Comparison of ENCODE assay signal across 8 cellular contexts in genomic region chr13:28658539-28658795, GRCh38. TPM values are rescaled to one million over a fixed set of nuclear protein-coding genes. Genes with fewer than 3 reads are reported as not detected.
A peak's percentile ranks its signal among the peaks of the same experiment; 100 is the strongest.
DNase-seq lines count a peak whose midpoint lies in the region; ATAC-seq, FAIRE-seq and TF ChIP-seq lines count a peak whose summit lies in the region.

No MANE protein-coding gene starts in this region.

- no peaks in the 10 kb centered on the region for H3K9me3 ChIP-seq in HUES6 (ENCODE audit: control insufficient read depth, insufficient read depth, low read depth, low read length)
- no peaks in the 10 kb centered on the region for H3K9me3 ChIP-seq in body of pancreas
- no peaks in the 10 kb centered on the region for H3K9me3 ChIP-seq in liver (ENCODE audit: control insufficient read depth in 4 of 4, low read length in 3 of 4)
- H3K9me3 ChIP-seq in upper lobe of left lung, result no peaks in the 10 kb centered on the region

- peak overlapping the region; percentile 93 for H3K9ac ChIP-seq in HUES6 (ENCODE audit: low read length)
- H3K9ac ChIP-seq in liver (ENCODE audit: low read depth in 1 of 2, low read length in 2 of 2), result peak overlapping the region; percentile 91 to 95

- FAIRE-seq in RCC 7860 (lab: Jason Lieb, UNC), result no peak

- H3K4me1 Mint-ChIP-seq in stimulated activated naive CD8-positive, alpha-beta T cell treated with anti-CD3 and anti-CD28 coated beads, Interleukin-15, Interleukin-2, amounts not matched to agents 100 ng/mL and 50 ng/mL, for 24 hours (ENCODE audit: low read depth), result peaks cover 56% of the 10 kb centered on the region

- no peak for ATAC-seq in stimulated activated naive CD8-positive, alpha-beta T cell treated with anti-CD3 and anti-CD28 coated beads, Interleukin-15, Interleukin-2, amounts not matched to agents 100 U/mL and 50 U/mL, for 24 hours
- ATAC-seq in body of pancreas (peak; percentile 22), upper lobe of left lung (ENCODE audit: low FRiP score in 2 of 2) (peak in 1 of 2 donors; percentile 28)

- TF ChIP-seq POLR2A in body of pancreas (IDR thresholded peaks at IDR 0.05), result no peak
- no peak for TF ChIP-seq POLR2A in upper lobe of left lung (IDR thresholded peaks at IDR 0.05)

- no peak for DNase-seq in stimulated activated naive CD8-positive, alpha-beta T cell treated with anti-CD3 and anti-CD28 coated beads, Interleukin-15, Interleukin-2, amounts not matched to agents 100 U/mL and 50 U/mL, for 24 hours
- no peak for DNase-seq in body of pancreas
- no peak for DNase-seq in upper lobe of left lung
- DNase-seq in foreskin melanocyte, result no peak
- DNase-seq in RCC 7860 (ENCODE audit: low spot score), result no peak

- H3K4me1 ChIP-seq in HUES6 (ENCODE audit: control insufficient read depth, insufficient read depth, low read length) (peaks cover 11% of the 10 kb centered on the region; the same call in 1 of the 2 replicates), body of pancreas (peaks cover 26% of the 10 kb centered on the region), liver (ENCODE audit: control insufficient read depth in 4 of 4, insufficient read depth in 4 of 4, low read length in 3 of 4) (peaks cover 14 to 30% (median 22%) of the 10 kb centered on the region in 4 donors), upper lobe of left lung (peaks cover 34 to 43% (median 38%) of the 10 kb centered on the region in 4 donors)

- H3K27me3 ChIP-seq in HUES6 (ENCODE audit: control insufficient read depth, insufficient read depth, low read length) (no peaks in the 10 kb centered on the region), body of pancreas (no peaks in the 10 kb centered on the region), liver (ENCODE audit: control insufficient read depth in 4 of 4, insufficient read depth in 4 of 4, low read length in 3 of 4) (no peaks in the 10 kb centered on the region), upper lobe of left lung (no peaks in the 10 kb centered on the region)

- no peaks in the 10 kb centered on the region for H3K9me3 Mint-ChIP-seq in stimulated activated naive CD8-positive, alpha-beta T cell treated with anti-CD3 and anti-CD28 coated beads, Interleukin-15, Interleukin-2, amounts not matched to agents 100 ng/mL and 50 ng/mL, for 24 hours

- peak overlapping the region; percentile 99 for H3K4me3 Mint-ChIP-seq in stimulated activated naive CD8-positive, alpha-beta T cell treated with anti-CD3 and anti-CD28 coated beads, Interleukin-15, Interleukin-2, amounts not matched to agents 100 ng/mL and 50 ng/mL, for 24 hours

- H3K36me3 ChIP-seq in HUES6 (ENCODE audit: control insufficient read depth, insufficient read depth, low read length) (peaks cover 34% of the 10 kb centered on the region), body of pancreas (replicated peaks in 1 of 2; ENCODE audit: insufficient read depth in 1 of 2, low read depth in 2 of 2) (peaks cover 0 to 2% of the 10 kb centered on the region in 2 donors), liver (ENCODE audit: control insufficient read depth in 4 of 4, insufficient read depth in 3 of 4, low read depth in 1 of 4, low read length in 3 of 4) (peaks cover 0 to 9% (median 7%) of the 10 kb centered on the region in 4 donors), upper lobe of left lung (peaks cover 0 to 29% (median 8%) of the 10 kb centered on the region in 4 donors)

- intact Hi-C loops in body of pancreas (cut with DNase I), result no loop called here

- no peaks in the 10 kb centered on the region for H3K27me3 Mint-ChIP-seq in stimulated activated naive CD8-positive, alpha-beta T cell treated with anti-CD3 and anti-CD28 coated beads, Interleukin-15, Interleukin-2, amounts not matched to agents 100 ng/mL and 50 ng/mL, for 24 hours

- peaks cover 50% of the 10 kb centered on the region for H3K36me3 Mint-ChIP-seq in stimulated activated naive CD8-positive, alpha-beta T cell treated with anti-CD3 and anti-CD28 coated beads, Interleukin-15, Interleukin-2, amounts not matched to agents 100 ng/mL and 50 ng/mL, for 24 hours (ENCODE audit: low read depth)

- no peak for TF ChIP-seq EP300 in upper lobe of left lung (IDR thresholded peaks at IDR 0.05)

- H3K27ac ChIP-seq in HUES6 (ENCODE audit: low read depth, low read length), result peak overlapping the region; percentile 85
- H3K27ac ChIP-seq in body of pancreas, result peak overlapping the region; percentile 55 to 86 (median 77)
- H3K27ac ChIP-seq in liver (ENCODE audit: low read depth in 1 of 2, low read length in 2 of 2), result peak overlapping the region; percentile 85 to 90
- H3K27ac ChIP-seq in upper lobe of left lung, result peak overlapping the region; percentile 93 to 99 (median 96)

- no peak for TF ChIP-seq RAD21 in liver (IDR thresholded peaks at IDR 0.05)

- 1% methylated on average over 8 of the region's 8 CpGs for WGBS in body of pancreas, 2 donors
- WGBS in liver, result under 1% methylated on average over 8 of the region's 8 CpGs
- 0 to 1% methylated on average over 8 of the region's 8 CpGs for WGBS in upper lobe of left lung, 2 donors

- peak overlapping the region; percentile 97 for H3K27ac Mint-ChIP-seq in stimulated activated naive CD8-positive, alpha-beta T cell treated with anti-CD3 and anti-CD28 coated beads, Interleukin-15, Interleukin-2, amounts not matched to agents 100 ng/mL and 50 ng/mL, for 24 hours

- H3K4me3 ChIP-seq in HUES6 (ENCODE audit: low read depth, low read length) (peak overlapping the region; percentile 99), body of pancreas (peak overlapping the region; percentile 73 to 97), liver (ENCODE audit: low read depth in 1 of 3, low read length in 3 of 3) (peak overlapping the region; percentile 63 to 98 (median 94)), upper lobe of left lung (peak overlapping the region; percentile 59 to 92 (median 78))

- TF ChIP-seq CTCF in body of pancreas (IDR thresholded peaks at IDR 0.05) (no peak), liver (IDR thresholded peaks at IDR 0.05; ENCODE audit: low read depth, low read length, missing input control) (no peak), upper lobe of left lung (IDR thresholded peaks at IDR 0.05) (no peak)

TF ChIP-seq in liver, 16 proteins besides CTCF, POLR2A, EP300 and RAD21:
- TF ChIP-seq ZBTB33 (IDR thresholded peaks at IDR 0.05) (peak; percentile 13), MAX (IDR thresholded peaks at IDR 0.05) (no peak), TAF1 (conservative IDR thresholded peaks at IDR 0.05) (no peak), FOXA1 (IDR thresholded peaks at IDR 0.05) (no peak), EGR1 (IDR thresholded peaks at IDR 0.05; ENCODE audit: low read depth in 2 of 2) (no peak), JUND (IDR thresholded peaks at IDR 0.05) (no peak)

RNA-seq across cellular contexts. Expression of gene POMP, which starts 0.5 kb away (rescaled TPM):
- total RNA-seq in body of pancreas (10 to 100 TPM; 10.6 to 39.9 TPM), liver (10 to 100 TPM; 32.2 to 33.9 TPM), upper lobe of left lung (10 to 100 TPM; 11.5 to 59.8 (median 51.4) TPM)
- 100 to 1,000 TPM in 1 of 2 donors, 10 to 100 TPM in 1; 48.3 to 132 TPM for polyA plus RNA-seq in liver
